25 cellular contexts compared by ENCODE assay signal in genomic region chr5:127924606-127925005, GRCh38.
A peak's percentile ranks its signal among the peaks of the same experiment; 100 is the strongest.
DNase-seq lines count a peak whose midpoint lies in the region; ATAC-seq lines count a peak whose summit lies in the region.
"Had no signal": no experiment of that assay in that cellular context is flagged by ENCODE, and none has a peak within 500 bp of the region (broad histone marks: within the 10 kb centered on the region; RNA-seq: fewer than 3 reads in every experiment).

No MANE protein-coding gene starts in this region.

- H3K4me1 ChIP-seq in mucosa of stomach (ENCODE audit: control insufficient read depth, insufficient read depth, low read length), result peaks cover 27% of the 10 kb centered on the region
- H3K4me1 ChIP-seq: lower lobe of right lung, tibial artery had no signal

- DNase-seq in DMS53 treated with DMSO at 0.1 percent for 48 hours (lab: John Stamatoyannopoulos, UW; ENCODE audit: unreplicated experiment) (peak; percentile 97), NCI-H146 (lab: John Stamatoyannopoulos, UW) (peak; percentile 74), NCI-H748 (lab: John Stamatoyannopoulos, UW; ENCODE audit: unreplicated experiment) (peak; percentile 86), NAMALWA (ENCODE audit: low spot score) (no peak), KG1 (lab: John Stamatoyannopoulos, UW) (no peak)
- DNase-seq: activated CD4-positive, alpha-beta T cell treated with anti-CD3 and anti-CD28 coated beads for 4 hours; activated CD8-positive, alpha-beta memory T cell treated with anti-CD3 and anti-CD28 coated beads for 24 hours; activated effector memory CD4-positive, alpha-beta T cell treated with anti-CD3 and anti-CD28 coated beads, Interleukin-2, amount 50 U/mL, for 16 hours; activated naive CD8-positive, alpha-beta T cell treated with anti-CD3 and anti-CD28 coated beads for 36 hours; anterior cingulate cortex; COR-L47; kidney; lower lobe of right lung; natural killer cell; NCI-H1048; NCI-H2171; NCI-H82; stimulated activated CD4-positive, alpha-beta T cell treated with anti-CD3 and anti-CD28 coated beads, Interleukin-4, amount 100 ng/mL, for 24 hours; SW 1271; T1000; tibial artery; WERI-Rb-1 had no signal

- ATAC-seq in HG03521 (IDR thresholded peaks at IDR 0.05; ENCODE audit: unreplicated experiment), result no peak
- ATAC-seq: GM23338, lower lobe of right lung, natural killer cell had no signal

- no peaks in the 10 kb centered on the region for H3K36me3 ChIP-seq in mucosa of stomach (ENCODE audit: control insufficient read depth, insufficient read depth, low read length)
- H3K36me3 ChIP-seq: lower lobe of right lung, tibial artery, WERI-Rb-1 had no signal

- no peaks in the 10 kb centered on the region for H3K9me3 ChIP-seq in mucosa of stomach (ENCODE audit: control insufficient read depth, low read length)
- H3K9me3 ChIP-seq: lower lobe of right lung, tibial artery had no signal

- peak overlapping the region; percentile 22 for H3K4me3 ChIP-seq in mucosa of stomach (ENCODE audit: low read length)
- H3K4me3 ChIP-seq: GM23338, lower lobe of right lung, tibial artery had no signal

- no peaks in the 10 kb centered on the region for H3K27me3 ChIP-seq in mucosa of stomach (ENCODE audit: control insufficient read depth, insufficient read depth, low read length)
- H3K27me3 ChIP-seq: tibial artery had no signal

- no peak overlapping the region for H3K9ac ChIP-seq in mucosa of stomach (ENCODE audit: low read length)

Comparison
In these comparisons a context has a peak if more than half of its experiments do, and no peak if none do; other contexts are left out.
1. DNase-seq: peak in DMS53 treated with DMSO at 0.1 percent for 48 hours (single experiment), NCI-H146 (single experiment) and NCI-H748 (single experiment); none in NAMALWA (single experiment) and KG1 (single experiment).